In the genomic region with DNA sequence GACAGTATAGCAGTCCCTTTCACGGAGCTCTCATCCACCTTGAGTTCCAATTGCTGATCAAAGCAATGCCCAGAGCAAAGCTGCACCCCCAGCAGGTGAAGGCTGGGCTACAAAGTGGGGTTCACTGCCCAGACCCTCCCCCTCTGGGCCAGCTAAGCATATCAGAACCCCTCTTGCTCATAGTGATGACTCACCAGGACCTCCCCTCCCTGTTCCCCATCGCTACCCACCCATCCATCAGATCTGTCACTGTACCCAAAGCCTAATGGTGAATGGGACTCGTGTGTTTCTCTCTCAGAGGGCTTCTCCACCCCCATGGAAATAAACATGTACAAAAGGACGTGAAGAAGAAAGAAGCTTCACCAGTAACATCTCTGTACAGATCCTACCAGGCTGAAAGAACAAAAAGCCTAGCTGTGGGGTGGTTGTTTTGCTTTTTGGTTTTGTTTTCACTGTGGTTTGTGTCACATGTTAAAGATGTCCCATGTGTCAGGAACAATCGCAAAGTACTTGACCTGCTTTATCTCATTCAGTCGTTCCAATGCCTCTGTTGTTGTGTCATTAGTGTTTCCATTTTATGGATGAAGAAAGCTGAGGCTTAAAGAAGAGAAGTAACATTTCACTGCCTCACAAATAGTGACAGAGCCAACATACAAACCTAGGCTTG, we compare ENCODE assay signal across 8 cellular contexts.
DNase-seq lines count a peak whose midpoint lies in the region; ATAC-seq, FAIRE-seq and TF ChIP-seq lines count a peak whose summit lies in the region.
"Had no signal": no experiment of that assay in that cellular context is flagged by ENCODE, and none has a peak within 500 bp of the region (broad histone marks: within the 10 kb centered on the region; RNA-seq: fewer than 3 reads in every experiment).

No MANE protein-coding gene starts in this region.

- H3K27ac Mint-ChIP-seq in activated CD4-positive, alpha-beta memory T cell treated with anti-CD3 and anti-CD28 coated beads for 36 hours = peak overlapping the region; percentile 69

- H3K27ac ChIP-seq in neuronal stem cell (replicated peaks; ENCODE audit: low read length) = no peak overlapping the region
- H3K27ac ChIP-seq in kidney (ENCODE audit: low read depth in 2 of 2, low read length in 2 of 2) = no peak overlapping the region
- H3K27ac ChIP-seq: thoracic aorta had no signal

- peak; percentile 18 for DNase-seq in activated CD4-positive, alpha-beta memory T cell treated with anti-CD3 and anti-CD28 coated beads for 36 hours
- DNase-seq in neuronal stem cell (ENCODE audit: low spot score) (no peak), NCI-H128 (lab: John Stamatoyannopoulos, UW; ENCODE audit: unreplicated experiment) (no peak), COLO829 (ENCODE audit: low spot score) (no peak), kidney (no peak)

- H3K9me3 Mint-ChIP-seq in activated CD4-positive, alpha-beta memory T cell treated with anti-CD3 and anti-CD28 coated beads for 36 hours = no peaks in the 10 kb centered on the region

- no peak overlapping the region for H4K8ac ChIP-seq in neuronal stem cell (ENCODE audit: low read depth, low read length)

- WGBS in neuronal stem cell (ENCODE audit: extremely low coverage in 2 of 2, insufficient read length in 2 of 2, insufficient replicate concordance in 1 of 2), 2 donors = no CpG with 5 or more reads among the region's 6 CpGs

- H3K79me1 ChIP-seq in neuronal stem cell (ENCODE audit: low read depth, low read length) = no peaks in the 10 kb centered on the region

- H3K36me3 Mint-ChIP-seq in activated CD4-positive, alpha-beta memory T cell treated with anti-CD3 and anti-CD28 coated beads for 36 hours = no peaks in the 10 kb centered on the region

- peak overlapping the region; percentile 86 for H3K18ac ChIP-seq in neuronal stem cell (ENCODE audit: low read length)

- no peak overlapping the region for H2BK15ac ChIP-seq in neuronal stem cell (ENCODE audit: low read length)

- H3K23ac ChIP-seq in neuronal stem cell (ENCODE audit: low read depth, low read length, poor library complexity) = no peak overlapping the region

- H3K4me3 Mint-ChIP-seq in activated CD4-positive, alpha-beta memory T cell treated with anti-CD3 and anti-CD28 coated beads for 36 hours = peak overlapping the region; percentile 38

- no peak overlapping the region for H3K14ac ChIP-seq in neuronal stem cell (ENCODE audit: low read length)

- H3K4me3 ChIP-seq in neuronal stem cell (ENCODE audit: low read length in 2 of 2) (no peak overlapping the region), kidney (ENCODE audit: low read length in 2 of 2) (no peak overlapping the region)
- H3K4me3 ChIP-seq: thoracic aorta had no signal

- no peak overlapping the region for H2AFZ ChIP-seq in neuronal stem cell (ENCODE audit: low read length)

- H3K9ac ChIP-seq in neuronal stem cell (ENCODE audit: low read depth, low read length, poor library complexity) = no peak overlapping the region
- H3K9ac ChIP-seq in kidney (ENCODE audit: low read length in 2 of 2) = no peak overlapping the region

- H3K36me3 ChIP-seq in neuronal stem cell (replicated peaks in 1 of 2; ENCODE audit: control insufficient read depth in 2 of 2, insufficient read depth in 2 of 2, low read length in 2 of 2) = no peaks in the 10 kb centered on the region
- no peaks in the 10 kb centered on the region for H3K36me3 ChIP-seq in kidney (ENCODE audit: control insufficient read depth in 1 of 2, insufficient read depth in 2 of 2, low read length in 2 of 2)
- H3K36me3 ChIP-seq: thoracic aorta had no signal

- no peak overlapping the region for H2BK12ac ChIP-seq in neuronal stem cell (ENCODE audit: low read length)

- FAIRE-seq in kidney (lab: Jason Lieb, UNC) = no peak

- H3K4me1 Mint-ChIP-seq in activated CD4-positive, alpha-beta memory T cell treated with anti-CD3 and anti-CD28 coated beads for 36 hours (ENCODE audit: low read depth) = peaks cover 64% of the 10 kb centered on the region

- peaks cover 0 to 36% (median 0%) of the 10 kb centered on the region in 3 experiments for H3K27me3 ChIP-seq in neuronal stem cell (ENCODE audit: control insufficient read depth in 3 of 3, insufficient read depth in 3 of 3, low read depth in 1 of 3, low read length in 3 of 3)

- POLR2A ChIA-PET in activated CD4-positive, alpha-beta memory T cell treated with anti-CD3 and anti-CD28 coated beads for 36 hours (lab: Charles Lee) = interaction anchor here (0.7 to 1.2 kb wide), 3 partner anchors 10 to 70 kb away, joined by 3 to 4 read pairs (median 3); no protein-coding TSS in a partner anchor

- no peak for TF ChIP-seq CTCF in kidney (IDR thresholded peaks at IDR 0.05; ENCODE audit: borderline replicate concordance, extremely low read depth, insufficient read depth)

- H4K91ac ChIP-seq in neuronal stem cell (ENCODE audit: low read depth, low read length, poor library complexity) = no peak overlapping the region

- no peaks in the 10 kb centered on the region for H3K9me3 ChIP-seq in neuronal stem cell (replicated peaks in 1 of 2; ENCODE audit: control insufficient read depth in 2 of 2, insufficient read depth in 1 of 2, low read depth in 1 of 2, low read length in 2 of 2)
- no peaks in the 10 kb centered on the region for H3K9me3 ChIP-seq in kidney (ENCODE audit: control insufficient read depth in 1 of 2, low read length in 2 of 2)
- H3K9me3 ChIP-seq: thoracic aorta had no signal

- peaks cover 13 to 14% of the 10 kb centered on the region in 2 donors for H3K4me1 ChIP-seq in neuronal stem cell (ENCODE audit: control insufficient read depth in 2 of 2, insufficient read depth in 1 of 2, low read depth in 1 of 2, low read length in 2 of 2)
- peaks cover 2 to 9% of the 10 kb centered on the region in 2 donors for H3K4me1 ChIP-seq in kidney (ENCODE audit: control insufficient read depth in 1 of 2, insufficient read depth in 1 of 2, low read depth in 1 of 2, low read length in 2 of 2)

- ATAC-seq in GM18868 (IDR thresholded peaks at IDR 0.05; ENCODE audit: unreplicated experiment) (peak; percentile 48), HG02759 (IDR thresholded peaks at IDR 0.05; ENCODE audit: unreplicated experiment) (peak; percentile 54)

- intact Hi-C loops in activated CD4-positive, alpha-beta memory T cell treated with anti-CD3 and anti-CD28 coated beads for 36 hours (cut with micrococcal nuclease) = loop anchor here (1.0 to 5.0 kb wide), 3 partner anchors 25 to 94 kb away; no protein-coding TSS in a partner anchor
- intact Hi-C loops in kidney (cut with DNase I) = no loop called here

- H3K27me3 Mint-ChIP-seq in activated CD4-positive, alpha-beta memory T cell treated with anti-CD3 and anti-CD28 coated beads for 36 hours = peaks cover 2% of the 10 kb centered on the region

- H2BK5ac ChIP-seq in neuronal stem cell (ENCODE audit: low read length) = no peak overlapping the region

- CTCF ChIA-PET in activated CD4-positive, alpha-beta memory T cell treated with anti-CD3 and anti-CD28 coated beads for 36 hours (lab: Charles Lee) = interaction anchor here (0.5 to 1.1 kb wide), 5 partner anchors 7 to 725 kb away, joined by 3 to 4 read pairs (median 3); no protein-coding TSS in a partner anchor

- peak overlapping the region; percentile 30 for H2AK5ac ChIP-seq in neuronal stem cell (ENCODE audit: low read depth, low read length)

- no peak overlapping the region for H2BK120ac ChIP-seq in neuronal stem cell (ENCODE audit: low read depth, low read length)

- no peak overlapping the region for H3K4me2 ChIP-seq in neuronal stem cell (ENCODE audit: insufficient read depth, low read length, poor library complexity, severe bottlenecking)

- H3K4ac ChIP-seq in neuronal stem cell (ENCODE audit: low read length) = no peak overlapping the region
